Comparison of ENCODE assay signal across 24 cellular contexts in the genomic region with DNA sequence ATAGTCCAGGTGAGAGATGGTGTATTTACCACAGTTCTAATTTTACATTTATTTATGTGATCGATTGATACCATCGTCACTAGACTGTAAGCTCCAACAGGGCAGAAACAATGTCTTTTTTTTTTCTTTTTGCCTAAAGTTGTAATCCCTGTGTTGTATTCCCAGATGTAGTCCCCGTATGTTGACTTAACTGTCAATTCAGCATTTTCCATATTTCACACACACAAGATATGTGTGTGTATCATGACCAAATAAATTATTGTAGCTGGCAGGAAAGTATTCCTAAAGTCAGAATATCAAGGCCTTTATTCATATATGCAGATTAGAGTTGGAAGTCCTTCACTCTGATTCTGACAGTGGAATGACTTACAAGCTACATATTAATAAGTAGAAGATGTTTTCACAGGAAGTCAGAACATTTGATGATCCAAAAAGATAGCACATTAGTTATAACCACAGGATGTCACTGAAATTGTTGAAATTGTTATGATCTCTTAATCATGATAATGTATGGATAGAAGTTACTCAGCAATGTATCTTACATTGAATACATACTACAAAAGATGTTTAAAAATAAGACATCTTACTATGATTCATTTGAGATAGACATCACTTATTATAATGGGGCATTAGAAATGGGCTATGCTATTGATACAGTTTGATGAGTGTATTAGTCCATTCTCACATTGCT. TPM values are rescaled to one million over a fixed set of nuclear protein-coding genes. Genes with fewer than 3 reads are reported as not detected.
"Had no signal": no experiment of that assay in that cellular context is flagged by ENCODE, and none has a peak within 500 bp of the region (broad histone marks: within the 10 kb centered on the region; RNA-seq: fewer than 3 reads in every experiment).

No MANE protein-coding gene starts in this region.

- H3K27ac ChIP-seq: breast epithelium, VCaP had no signal

- H3K9me3 ChIP-seq: breast epithelium, MG63 had no signal

- H3K4me3 ChIP-seq: breast epithelium, MG63 had no signal

- H3K4me1 ChIP-seq: breast epithelium had no signal

- FAIRE-seq: TTC549 had no signal

- H3K27me3 ChIP-seq: breast epithelium had no signal

- ATAC-seq: activated CD8-positive, alpha-beta T cell treated with anti-CD3 and anti-CD28 coated beads, Interleukin-2, amount 10 ng/mL, durations not matched to agents 7 days and 5 days; Panc1; Right ventricle myocardium inferior had no signal

- H3K36me3 ChIP-seq: breast epithelium, MG63 had no signal

- DNase-seq: activated CD4-positive, alpha-beta T cell treated with anti-CD3 and anti-CD28 coated beads for 4 hours; activated CD4-positive, alpha-beta T cell treated with anti-CD3 and anti-CD28 coated beads, Interleukin-2, amount 50 U/mL, for 4 hours; activated CD8-positive, alpha-beta memory T cell treated with anti-CD3 and anti-CD28 coated beads, Interleukin-2, amount 50 U/mL, for 48 hours; activated CD8-positive, alpha-beta T cell treated with anti-CD3 and anti-CD28 coated beads, Interleukin-2, amount 10 ng/mL, durations not matched to agents 7 days and 5 days; activated effector memory CD4-positive, alpha-beta T cell treated with Interleukin-2 at 50 U/mL for 16 hours; activated naive CD4-positive, alpha-beta T cell; activated T-cell treated with anti-CD3 and anti-CD28 coated beads, Interleukin-2, amount 50 U/mL, for 1 hour; aorta; caudate nucleus; MG63; NCI-H1105; NCI-H1436; NCI-H1694 treated with DMSO at 0.1 percent for 48 hours; NCI-H2029 treated with DMSO at 0.1 percent for 48 hours; NCI-H510A treated with DMSO at 0.1 percent for 48 hours; NK-92 treated with Interleukin-12 subunit alpha and Interleukin-12 subunit beta, amount 100 ng/mL, for 24 hours; OCI-M1; RPMI8226; T-helper 9 cell had no signal

RNA-seq across cellular contexts. Expression of gene RNF182, which starts 10.6 kb away (rescaled TPM):
- total RNA-seq: activated CD8-positive, alpha-beta T cell treated with anti-CD3 and anti-CD28 coated beads, Interleukin-2, amount 10 ng/mL, durations not matched to agents 7 days and 5 days; Right ventricle myocardium inferior had no signal
